1 cellular context compared by ENCODE assay signal in genomic region chr15:65332662-65333440, GRCh38.
TF ChIP-seq lines count a peak whose summit lies in the region.

No MANE protein-coding gene starts in this region.

TF ChIP-seq in IMR-90, 13 proteins besides CTCF, POLR2A, EP300 and RAD21:
- TF ChIP-seq RFX5 (IDR thresholded peaks at IDR 0.05; ENCODE audit: low read depth, low read length): no peak
- TF ChIP-seq NFE2L2 (IDR thresholded peaks at IDR 0.05; ENCODE audit: low read depth, low read length): no peak
- TF ChIP-seq RCOR1 (IDR thresholded peaks at IDR 0.05; ENCODE audit: insufficient replicate concordance, low read length): no peak
- no peak for TF ChIP-seq BHLHE40 (IDR thresholded peaks at IDR 0.05; ENCODE audit: low read depth, low read length)
- TF ChIP-seq USF2 (IDR thresholded peaks at IDR 0.05; ENCODE audit: low read depth, low read length): no peak
- no peak for TF ChIP-seq CEBPB (IDR thresholded peaks at IDR 0.05; ENCODE audit: low read depth, low read length)
- no peak for TF ChIP-seq SMC3 (IDR thresholded peaks at IDR 0.05; ENCODE audit: low read depth, low read length)
- no peak for TF ChIP-seq MAZ (IDR thresholded peaks at IDR 0.05; ENCODE audit: borderline replicate concordance, low read depth, low read length)
- TF ChIP-seq ELK1 (IDR thresholded peaks at IDR 0.05; ENCODE audit: borderline replicate concordance, low read depth, low read length): no peak
- TF ChIP-seq MAFK (IDR thresholded peaks at IDR 0.05; ENCODE audit: low read depth, low read length): no peak
- no peak for TF ChIP-seq CHD1 (IDR thresholded peaks at IDR 0.05; ENCODE audit: low read depth, low read length)
- TF ChIP-seq FOS (IDR thresholded peaks at IDR 0.05; ENCODE audit: low read depth, low read length): no peak
